Comparison of ENCODE assay signal across 26 cellular contexts in genomic region chr19:34215666-34216038, GRCh38. TPM values are rescaled to one million over a fixed set of nuclear protein-coding genes. Genes with fewer than 3 reads are reported as not detected.
DNase-seq lines count a peak whose midpoint lies in the region; ATAC-seq and TF ChIP-seq lines count a peak whose summit lies in the region.
"Had no signal": no experiment of that assay in that cellular context is flagged by ENCODE, and none has a peak within 500 bp of the region (broad histone marks: within the 10 kb centered on the region; RNA-seq: fewer than 3 reads in every experiment).

No MANE protein-coding gene starts in this region.

- TSS peak; percentile 11 for BruUV-seq in Panc1 (replicated peaks; lab: Mats Ljungman, UMichigan)
- no TSS peak for BruUV-seq in MCF 10A (replicated peaks; lab: Mats Ljungman, UMichigan)

- POLR2A ChIA-PET in activated CD8-positive, alpha-beta T cell treated with anti-CD3 and anti-CD28 coated beads, Interleukin-2, amount 10 ng/mL, durations not matched to agents 7 days and 5 days (lab: Charles Lee) = no interaction called here
- POLR2A ChIA-PET in activated CD8-positive, alpha-beta T cell treated with anti-CD3 and anti-CD28 coated beads for 36 hours (lab: Charles Lee) = no interaction called here
- POLR2A ChIA-PET in Panc1 (lab: Charles Lee) (no interaction called here), MCF 10A (lab: Yijun Ruan, JAX) (interaction anchor here (0.6 to 1.3 kb wide), 2 partner anchors 212 to 875 kb away, joined by 3 to 4 read pairs; partner anchors contain the start of gene UBA2)

- peak overlapping the region; percentile 28 for H3K27ac Mint-ChIP-seq in activated CD8-positive, alpha-beta T cell treated with anti-CD3 and anti-CD28 coated beads, Interleukin-2, amount 10 ng/mL, durations not matched to agents 7 days and 5 days
- no peak overlapping the region for H3K27ac Mint-ChIP-seq in activated CD8-positive, alpha-beta T cell treated with anti-CD3 and anti-CD28 coated beads for 36 hours
- H3K27ac Mint-ChIP-seq in glutamatergic neuron (ENCODE audit: unreplicated experiment) = peak overlapping the region; percentile 62
- no peak overlapping the region for H3K27ac Mint-ChIP-seq in MCF 10A (ENCODE audit: low read depth, unreplicated experiment)

- no peaks in the 10 kb centered on the region for H3K27me3 Mint-ChIP-seq in activated CD8-positive, alpha-beta T cell treated with anti-CD3 and anti-CD28 coated beads, Interleukin-2, amount 10 ng/mL, durations not matched to agents 7 days and 5 days (ENCODE audit: low read depth)
- H3K27me3 Mint-ChIP-seq in activated CD8-positive, alpha-beta T cell treated with anti-CD3 and anti-CD28 coated beads for 36 hours = no peaks in the 10 kb centered on the region
- H3K27me3 Mint-ChIP-seq in glutamatergic neuron (ENCODE audit: unreplicated experiment) = no peaks in the 10 kb centered on the region
- no peaks in the 10 kb centered on the region for H3K27me3 Mint-ChIP-seq in MCF 10A (ENCODE audit: insufficient read depth, unreplicated experiment)
- H3K27me3 Mint-ChIP-seq: CD4-positive, alpha-beta memory T cell had no signal

- no peak overlapping the region for H3K4me3 ChIP-seq in Panc1 (ENCODE audit: low read depth in 2 of 2, low read length in 2 of 2)
- H3K4me3 ChIP-seq: BLaER1, GM23248, MG63, SJSA1 had no signal

- H3K27me3 ChIP-seq in Panc1 (ENCODE audit: control insufficient read depth, insufficient read depth, low read length) = no peaks in the 10 kb centered on the region
- H3K27me3 ChIP-seq: BLaER1, MG63, SJSA1 had no signal

- peaks cover 49% of the 10 kb centered on the region for H3K36me3 Mint-ChIP-seq in activated CD8-positive, alpha-beta T cell treated with anti-CD3 and anti-CD28 coated beads, Interleukin-2, amount 10 ng/mL, durations not matched to agents 7 days and 5 days (ENCODE audit: low read depth)
- peaks cover 36% of the 10 kb centered on the region for H3K36me3 Mint-ChIP-seq in activated CD8-positive, alpha-beta T cell treated with anti-CD3 and anti-CD28 coated beads for 36 hours (ENCODE audit: low read depth)
- H3K36me3 Mint-ChIP-seq in glutamatergic neuron (ENCODE audit: unreplicated experiment) (no peaks in the 10 kb centered on the region), MCF 10A (ENCODE audit: insufficient read depth, unreplicated experiment) (peaks cover 78% of the 10 kb centered on the region)

- in situ Hi-C loops in Panc1 (cut with HindIII; ENCODE audit: low pct_unique_long_range_greater_than_20kb, low sequenced_read_pairs) = no loop called here

- no peaks in the 10 kb centered on the region for H3K9me3 Mint-ChIP-seq in activated CD8-positive, alpha-beta T cell treated with anti-CD3 and anti-CD28 coated beads, Interleukin-2, amount 10 ng/mL, durations not matched to agents 7 days and 5 days (ENCODE audit: insufficient read depth)
- H3K9me3 Mint-ChIP-seq in activated CD8-positive, alpha-beta T cell treated with anti-CD3 and anti-CD28 coated beads for 36 hours = no peaks in the 10 kb centered on the region
- H3K9me3 Mint-ChIP-seq in glutamatergic neuron (ENCODE audit: unreplicated experiment) = no peaks in the 10 kb centered on the region
- H3K9me3 Mint-ChIP-seq in MCF 10A (ENCODE audit: unreplicated experiment) = no peaks in the 10 kb centered on the region
- H3K9me3 Mint-ChIP-seq: CD4-positive, alpha-beta memory T cell had no signal

- CTCF ChIA-PET in activated CD8-positive, alpha-beta T cell treated with anti-CD3 and anti-CD28 coated beads, Interleukin-2, amount 10 ng/mL, durations not matched to agents 7 days and 5 days (lab: Charles Lee) = no interaction called here
- CTCF ChIA-PET in activated CD8-positive, alpha-beta T cell treated with anti-CD3 and anti-CD28 coated beads for 36 hours (lab: Charles Lee) = no interaction called here
- CTCF ChIA-PET in Panc1 (lab: Charles Lee) (no interaction called here), MCF 10A (lab: Yijun Ruan, JAX) (no interaction called here)

- TF ChIP-seq CTCF in activated CD8-positive, alpha-beta T cell treated with anti-CD3 and anti-CD28 coated beads for 36 hours (IDR thresholded peaks at IDR 0.05) = no peak
- TF ChIP-seq CTCF in Panc1 (IDR thresholded peaks at IDR 0.05) (no peak), glutamatergic neuron (IDR thresholded peaks at IDR 0.05; ENCODE audit: partially characterized antibody, unreplicated experiment) (no peak), MCF 10A (IDR thresholded peaks at IDR 0.05; ENCODE audit: unreplicated experiment) (no peak)

- H3K4me1 Mint-ChIP-seq in activated CD8-positive, alpha-beta T cell treated with anti-CD3 and anti-CD28 coated beads, Interleukin-2, amount 10 ng/mL, durations not matched to agents 7 days and 5 days (ENCODE audit: low read depth) = peaks cover 33% of the 10 kb centered on the region
- H3K4me1 Mint-ChIP-seq in activated CD8-positive, alpha-beta T cell treated with anti-CD3 and anti-CD28 coated beads for 36 hours (ENCODE audit: low read depth) = peaks cover 37% of the 10 kb centered on the region
- H3K4me1 Mint-ChIP-seq in glutamatergic neuron (ENCODE audit: low read depth, unreplicated experiment) = peaks cover 5% of the 10 kb centered on the region
- peaks cover 8% of the 10 kb centered on the region for H3K4me1 Mint-ChIP-seq in MCF 10A (ENCODE audit: insufficient read depth, unreplicated experiment)

- no peak overlapping the region for H3K4me3 Mint-ChIP-seq in activated CD8-positive, alpha-beta T cell treated with anti-CD3 and anti-CD28 coated beads, Interleukin-2, amount 10 ng/mL, durations not matched to agents 7 days and 5 days
- no peak overlapping the region for H3K4me3 Mint-ChIP-seq in activated CD8-positive, alpha-beta T cell treated with anti-CD3 and anti-CD28 coated beads for 36 hours
- no peak overlapping the region for H3K4me3 Mint-ChIP-seq in glutamatergic neuron (ENCODE audit: unreplicated experiment)
- H3K4me3 Mint-ChIP-seq in MCF 10A (ENCODE audit: unreplicated experiment) = no peak overlapping the region

- intact Hi-C loops in activated CD8-positive, alpha-beta T cell treated with anti-CD3 and anti-CD28 coated beads for 36 hours (cut with micrococcal nuclease) = no loop called here
- intact Hi-C loops in Panc1 (cut with micrococcal nuclease; ENCODE audit: unreplicated experiment) (no loop called here), MCF 10A (cut with micrococcal nuclease) (no loop called here)

- ATAC-seq in activated CD8-positive, alpha-beta T cell treated with anti-CD3 and anti-CD28 coated beads, Interleukin-2, amount 10 ng/mL, durations not matched to agents 7 days and 5 days = no peak
- no peak for ATAC-seq in activated CD8-positive, alpha-beta T cell treated with anti-CD3 and anti-CD28 coated beads for 36 hours
- ATAC-seq in Panc1 (no peak), GM18870 (IDR thresholded peaks at IDR 0.05; ENCODE audit: unreplicated experiment) (no peak)
- ATAC-seq: HepG2, PC-3 had no signal

- no peaks in the 10 kb centered on the region for H3K9me3 ChIP-seq in Panc1 (ENCODE audit: control insufficient read depth, insufficient read depth, low read depth, low read length)
- H3K9me3 ChIP-seq: BLaER1, Caco-2, MG63, SJSA1 had no signal

- peaks cover 17% of the 10 kb centered on the region for H3K4me1 ChIP-seq in Panc1 (ENCODE audit: control insufficient read depth, insufficient read depth, low read length)
- H3K4me1 ChIP-seq: Caco-2 had no signal

- peaks cover 22% of the 10 kb centered on the region; the same call in 1 of the 2 replicates for H3K36me3 ChIP-seq in Panc1 (ENCODE audit: control insufficient read depth, insufficient read depth, low read length)

- no peak for DNase-seq in activated CD8-positive, alpha-beta T cell treated with anti-CD3 and anti-CD28 coated beads, Interleukin-2, amount 10 ng/mL, durations not matched to agents 7 days and 5 days
- DNase-seq in activated CD8-positive, alpha-beta T cell treated with anti-CD3 and anti-CD28 coated beads for 36 hours = no peak
- DNase-seq in Panc1 (ENCODE audit: low read depth, low spot score) (no peak), glutamatergic neuron (no peak), NCI-H82 treated with DMSO at 0.1 percent for 48 hours (lab: John Stamatoyannopoulos, UW; ENCODE audit: unreplicated experiment) (no peak), MCF 10A (ENCODE audit: unreplicated experiment) (no peak), medulla oblongata (ENCODE audit: extremely low spot score) (no peak)
- DNase-seq: 8988T; Caco-2; CD4-positive, alpha-beta memory T cell; DND-41; GM23248; H7; MG63; NCI-H1105 treated with DMSO at 0.1 percent for 48 hours; NCI-H146; NCI-H1930; NCI-H2107; NCI-H748 treated with DMSO at 0.1 percent for 48 hours; PC-3; Right ventricle myocardium superior; RPMI8226 had no signal

- H3K27ac ChIP-seq in Panc1 (ENCODE audit: low read length) = no peak overlapping the region
- H3K27ac ChIP-seq: BLaER1, GM23248, SJSA1 had no signal

RNA-seq across cellular contexts. Expression of gene GARRE1, which starts 38.7 kb away (rescaled TPM):
- 1 to 10 TPM; 6.3 to 8.3 TPM for total RNA-seq in activated CD8-positive, alpha-beta T cell treated with anti-CD3 and anti-CD28 coated beads, Interleukin-2, amount 10 ng/mL, durations not matched to agents 7 days and 5 days
- 1 to 10 TPM; 7.2 to 8.1 TPM for total RNA-seq in activated CD8-positive, alpha-beta T cell treated with anti-CD3 and anti-CD28 coated beads for 36 hours
- total RNA-seq in Panc1 (2021; ENCODE audit: unreplicated experiment) = 19.7 TPM
- 23.8 TPM for polyA plus RNA-seq in Panc1 (2012; ENCODE audit: insufficient read length)
- total RNA-seq in glutamatergic neuron (ENCODE audit: unreplicated experiment) = 34.4 TPM
- 12.8 and 19.1 TPM in 2 replicates for total RNA-seq in MCF 10A (2022)

RNA-seq across cellular contexts. Expression of gene LSM14A, which starts 43.3 kb away (rescaled TPM):
- total RNA-seq in activated CD8-positive, alpha-beta T cell treated with anti-CD3 and anti-CD28 coated beads, Interleukin-2, amount 10 ng/mL, durations not matched to agents 7 days and 5 days = 100 to 1,000 TPM; 133 to 139 TPM
- total RNA-seq in activated CD8-positive, alpha-beta T cell treated with anti-CD3 and anti-CD28 coated beads for 36 hours = 10 to 100 TPM; 98.6 to 99.3 TPM
- total RNA-seq in Panc1 (2021; ENCODE audit: unreplicated experiment) (152 TPM), glutamatergic neuron (ENCODE audit: unreplicated experiment) (89.5 TPM), MCF 10A (2022) (93.7 and 100 TPM in 2 replicates)
- 230 TPM for polyA plus RNA-seq in Panc1 (2012; ENCODE audit: insufficient read length)

Comparison
In these comparisons a context has a peak if more than half of its experiments do, and no peak if none do; other contexts are left out.
1. H3K27ac Mint-ChIP-seq: peak in activated CD8-positive, alpha-beta T cell treated with anti-CD3 and anti-CD28 coated beads, Interleukin-2, amount 10 ng/mL, durations not matched to agents 7 days and 5 days (single experiment) and glutamatergic neuron (single experiment); none in activated CD8-positive, alpha-beta T cell treated with anti-CD3 and anti-CD28 coated beads for 36 hours (single experiment) and MCF 10A (single experiment).